ENCODE assay signal across 30 cellular contexts in the genomic region with DNA sequence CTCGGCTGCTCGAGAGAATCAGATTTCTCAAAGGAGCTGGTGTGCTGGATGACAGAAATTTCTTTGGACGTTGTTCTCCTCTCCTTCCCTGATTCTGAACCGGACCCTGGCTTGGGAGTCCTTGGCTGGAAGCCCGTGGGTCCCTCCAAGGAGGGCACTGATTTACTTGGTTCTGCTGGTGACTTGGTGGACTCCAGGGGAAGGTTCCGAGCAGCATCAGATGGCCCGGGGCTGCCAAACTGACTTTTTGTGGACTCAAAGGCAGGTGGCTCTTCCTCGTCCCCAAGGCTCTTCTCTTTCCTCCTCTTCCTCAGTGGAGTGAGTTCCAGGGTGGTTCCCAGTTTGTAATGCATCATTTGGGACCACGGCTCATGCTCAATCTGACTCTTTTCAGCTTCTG.
"Had no signal": no experiment of that assay in that cellular context is flagged by ENCODE, and none has a peak within 500 bp of the region (broad histone marks: within the 10 kb centered on the region; RNA-seq: fewer than 3 reads in every experiment).

No MANE protein-coding gene starts in this region.

- H3K27ac ChIP-seq: coronary artery, dorsolateral prefrontal cortex, gastrocnemius medialis, left ventricle myocardium inferior, prostate gland, skin epidermis, upper lobe of left lung, WERI-Rb-1 had no signal

- DNase-seq: activated CD4-positive, alpha-beta T cell treated with anti-CD3 and anti-CD28 coated beads, Interleukin-2, amount 10 ng/mL, durations not matched to agents 7 days and 5 days; activated CD8-positive, alpha-beta T cell treated with anti-CD3 and anti-CD28 coated beads, Interleukin-2, amount 10 ng/mL, durations not matched to agents 7 days and 5 days; anterior cingulate cortex; cerebellar nuclear complex; dorsolateral prefrontal cortex; effector memory CD4-positive, alpha-beta T cell; erythroblast; gastrocnemius medialis; glutamatergic neuron; left ventricle myocardium inferior; mesendoderm; retina; stimulated activated CD4-positive, alpha-beta T cell treated with anti-CD3 and anti-CD28 coated beads, Interleukin-12 subunit alpha, Interleukin-12 subunit beta, amount 100 ng/mL, for 4 hours; stimulated activated CD4-positive, alpha-beta T cell treated with anti-CD3 and anti-CD28 coated beads, Interleukin-4, amount 100 ng/mL, for 1 hour; substantia nigra; T-helper 17 cell; T1000; WERI-Rb-1 had no signal

- H3K4me3 ChIP-seq: coronary artery, dorsolateral prefrontal cortex, gastrocnemius medialis, left ventricle myocardium inferior, lung, prostate gland, skin epidermis, upper lobe of left lung had no signal

- H3K27ac Mint-ChIP-seq: activated CD4-positive, alpha-beta T cell treated with anti-CD3 and anti-CD28 coated beads, Interleukin-2, amount 10 ng/mL, durations not matched to agents 7 days and 5 days; activated CD8-positive, alpha-beta memory T cell treated with anti-CD3 and anti-CD28 coated beads, Interleukin-2, amount 10 ng/mL, durations not matched to agents 7 days and 5 days; activated naive CD4-positive, alpha-beta T cell treated with anti-CD3 and anti-CD28 coated beads, Interleukin-2, amount 50 U/mL, for 24 hours; natural killer cell treated with Interleukin-12 subunit alpha and Interleukin-12 subunit beta and Interleukin-15 and Interleukin-18, amount 100 ng/mL, for 72 hours; stimulated activated naive CD8-positive, alpha-beta T cell treated with anti-CD3 and anti-CD28 coated beads, Interleukin-15, Interleukin-2, amounts not matched to agents 100 ng/mL and 50 ng/mL, for 24 hours; T-helper 17 cell had no signal

- H3K9me3 ChIP-seq: gastrocnemius medialis, left ventricle myocardium inferior, prostate gland, upper lobe of left lung had no signal

- H3K27me3 ChIP-seq: dorsolateral prefrontal cortex, gastrocnemius medialis, upper lobe of left lung had no signal

- H3K4me1 ChIP-seq: gastrocnemius medialis, left ventricle myocardium inferior, prostate gland, upper lobe of left lung had no signal

- H3K9me3 Mint-ChIP-seq: activated CD4-positive, alpha-beta T cell treated with anti-CD3 and anti-CD28 coated beads, Interleukin-2, amount 10 ng/mL, durations not matched to agents 7 days and 5 days; activated naive CD4-positive, alpha-beta T cell treated with anti-CD3 and anti-CD28 coated beads, Interleukin-2, amount 50 U/mL, for 24 hours; natural killer cell treated with Interleukin-12 subunit alpha and Interleukin-12 subunit beta and Interleukin-15 and Interleukin-18, amount 100 ng/mL, for 72 hours; stimulated activated naive CD8-positive, alpha-beta T cell treated with anti-CD3 and anti-CD28 coated beads, Interleukin-15, Interleukin-2, amounts not matched to agents 100 ng/mL and 50 ng/mL, for 24 hours had no signal

- FAIRE-seq: islet of Langerhans had no signal

- H3K4me3 Mint-ChIP-seq: activated CD4-positive, alpha-beta T cell treated with anti-CD3 and anti-CD28 coated beads, Interleukin-2, amount 10 ng/mL, durations not matched to agents 7 days and 5 days; activated CD8-positive, alpha-beta memory T cell treated with anti-CD3 and anti-CD28 coated beads, Interleukin-2, amount 10 ng/mL, durations not matched to agents 7 days and 5 days; activated CD8-positive, alpha-beta T cell treated with anti-CD3 and anti-CD28 coated beads, Interleukin-2, amount 10 ng/mL, durations not matched to agents 7 days and 5 days; activated naive CD4-positive, alpha-beta T cell treated with anti-CD3 and anti-CD28 coated beads, Interleukin-2, amount 50 U/mL, for 24 hours; natural killer cell treated with Interleukin-12 subunit alpha and Interleukin-12 subunit beta and Interleukin-15 and Interleukin-18, amount 100 ng/mL, for 72 hours; stimulated activated naive CD8-positive, alpha-beta T cell treated with anti-CD3 and anti-CD28 coated beads, Interleukin-15, Interleukin-2, amounts not matched to agents 100 ng/mL and 50 ng/mL, for 24 hours; T-helper 17 cell had no signal

- H3K36me3 ChIP-seq: gastrocnemius medialis, left ventricle myocardium inferior, prostate gland had no signal

- H3K27me3 Mint-ChIP-seq: activated CD4-positive, alpha-beta T cell treated with anti-CD3 and anti-CD28 coated beads, Interleukin-2, amount 10 ng/mL, durations not matched to agents 7 days and 5 days; activated CD8-positive, alpha-beta memory T cell treated with anti-CD3 and anti-CD28 coated beads, Interleukin-2, amount 10 ng/mL, durations not matched to agents 7 days and 5 days; activated naive CD4-positive, alpha-beta T cell treated with anti-CD3 and anti-CD28 coated beads, Interleukin-2, amount 50 U/mL, for 24 hours; natural killer cell treated with Interleukin-12 subunit alpha and Interleukin-12 subunit beta and Interleukin-15 and Interleukin-18, amount 100 ng/mL, for 72 hours; stimulated activated naive CD8-positive, alpha-beta T cell treated with anti-CD3 and anti-CD28 coated beads, Interleukin-15, Interleukin-2, amounts not matched to agents 100 ng/mL and 50 ng/mL, for 24 hours; T-helper 17 cell had no signal

- ATAC-seq: activated CD4-positive, CD25-positive, alpha-beta regulatory T cell treated with anti-CD3 and anti-CD28 coated beads, Interleukin-2, amount 50 U/mL, for 24 hours; activated CD8-positive, alpha-beta memory T cell treated with anti-CD3 and anti-CD28 coated beads, Interleukin-2, amount 10 ng/mL, durations not matched to agents 7 days and 5 days; activated CD8-positive, alpha-beta T cell treated with anti-CD3 and anti-CD28 coated beads, Interleukin-2, amount 10 ng/mL, durations not matched to agents 7 days and 5 days; gastrocnemius medialis; natural killer cell treated with Interleukin-12 subunit alpha and Interleukin-12 subunit beta and Interleukin-15 and Interleukin-18, amount 100 ng/mL, for 72 hours; sciatic nerve; T-helper 17 cell had no signal

- H3K36me3 Mint-ChIP-seq: natural killer cell treated with Interleukin-12 subunit alpha and Interleukin-12 subunit beta and Interleukin-15 and Interleukin-18, amount 100 ng/mL, for 72 hours had no signal
